Comparison of ENCODE assay signal across 2 cellular contexts in the genomic region with DNA sequence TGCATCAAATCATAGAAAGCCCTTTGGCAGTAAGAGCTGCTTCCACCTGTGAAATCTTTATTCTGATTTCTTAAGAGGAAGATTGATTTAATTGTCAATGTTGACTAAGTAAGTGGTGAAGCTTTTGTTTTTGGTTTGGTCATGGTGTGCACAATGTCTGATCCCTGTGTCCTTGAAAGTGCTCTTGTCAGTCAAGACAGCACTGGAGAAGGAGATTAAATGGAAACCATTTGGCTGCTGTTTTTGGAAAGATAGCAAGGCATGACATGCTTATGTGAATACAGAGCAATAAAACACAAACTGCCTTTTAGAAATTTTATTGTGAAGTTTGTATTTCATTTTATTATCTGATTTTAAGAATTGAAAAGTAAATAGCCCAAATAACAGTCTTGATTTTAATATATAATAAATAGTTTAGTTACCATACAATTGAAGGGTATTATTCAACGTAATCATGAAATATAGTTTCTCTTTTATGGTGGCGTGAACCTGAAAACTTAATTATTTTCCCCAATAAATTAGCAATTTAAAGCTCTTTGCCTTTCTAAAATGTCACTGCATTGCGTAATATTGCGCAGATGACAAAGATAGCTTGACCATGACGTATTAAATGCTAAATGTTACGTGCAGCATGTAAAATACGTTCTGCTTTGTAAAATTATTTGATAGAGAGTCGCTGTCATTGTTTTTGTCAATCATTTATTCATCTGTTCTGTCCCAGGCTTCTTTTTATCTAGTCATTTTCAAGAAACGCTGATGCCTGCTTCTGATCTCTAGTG.
TF ChIP-seq lines count a peak whose summit lies in the region.

No MANE protein-coding gene starts in this region.

TF ChIP-seq in HepG2, 621 proteins besides CTCF, POLR2A, EP300 and RAD21 (continues in another document):
- TF ChIP-seq, protein P1, sequence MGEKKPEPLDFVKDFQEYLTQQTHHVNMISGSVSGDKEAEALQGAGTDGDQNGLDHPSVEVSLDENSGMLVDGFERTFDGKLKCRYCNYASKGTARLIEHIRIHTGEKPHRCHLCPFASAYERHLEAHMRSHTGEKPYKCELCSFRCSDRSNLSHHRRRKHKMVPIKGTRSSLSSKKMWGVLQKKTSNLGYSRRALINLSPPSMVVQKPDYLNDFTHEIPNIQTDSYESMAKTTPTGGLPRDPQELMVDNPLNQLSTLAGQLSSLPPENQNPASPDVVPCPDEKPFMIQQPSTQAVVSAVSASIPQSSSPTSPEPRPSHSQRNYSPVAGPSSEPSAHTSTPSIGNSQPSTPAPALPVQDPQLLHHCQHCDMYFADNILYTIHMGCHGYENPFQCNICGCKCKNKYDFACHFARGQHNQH (CRISPR knock-in tag; IDR thresholded peaks at IDR 0.05), result no peak
- TF ChIP-seq CEBPB (IDR thresholded peaks at IDR 0.05; ENCODE audit: borderline replicate concordance, low read depth, low read length) (peak; percentile 83), CREB1 (IDR thresholded peaks at IDR 0.05) (peak; percentile 69), CREB1 (CRISPR knock-in tag; IDR thresholded peaks at IDR 0.05) (no peak), RARG (CRISPR knock-in tag; IDR thresholded peaks at IDR 0.05; ENCODE audit: low read depth) (no peak), MEIS2 (CRISPR knock-in tag; IDR thresholded peaks at IDR 0.05) (no peak), ONECUT2 (CRISPR knock-in tag; IDR thresholded peaks at IDR 0.05) (no peak), SRSF1 (optimal IDR thresholded peaks at IDR 0.05; ENCODE audit: low read depth, low read length) (no peak), GATA4 (IDR thresholded peaks at IDR 0.05; ENCODE audit: borderline replicate concordance, low read depth) (no peak), SMAD9 (CRISPR knock-in tag; IDR thresholded peaks at IDR 0.05) (no peak), RFX3 (CRISPR knock-in tag; IDR thresholded peaks at IDR 0.05) (no peak), ZNF136 (CRISPR knock-in tag; IDR thresholded peaks at IDR 0.05; ENCODE audit: low read depth) (no peak), ZNF878 (CRISPR knock-in tag; IDR thresholded peaks at IDR 0.05) (no peak)
- TF ChIP-seq, protein P2, sequence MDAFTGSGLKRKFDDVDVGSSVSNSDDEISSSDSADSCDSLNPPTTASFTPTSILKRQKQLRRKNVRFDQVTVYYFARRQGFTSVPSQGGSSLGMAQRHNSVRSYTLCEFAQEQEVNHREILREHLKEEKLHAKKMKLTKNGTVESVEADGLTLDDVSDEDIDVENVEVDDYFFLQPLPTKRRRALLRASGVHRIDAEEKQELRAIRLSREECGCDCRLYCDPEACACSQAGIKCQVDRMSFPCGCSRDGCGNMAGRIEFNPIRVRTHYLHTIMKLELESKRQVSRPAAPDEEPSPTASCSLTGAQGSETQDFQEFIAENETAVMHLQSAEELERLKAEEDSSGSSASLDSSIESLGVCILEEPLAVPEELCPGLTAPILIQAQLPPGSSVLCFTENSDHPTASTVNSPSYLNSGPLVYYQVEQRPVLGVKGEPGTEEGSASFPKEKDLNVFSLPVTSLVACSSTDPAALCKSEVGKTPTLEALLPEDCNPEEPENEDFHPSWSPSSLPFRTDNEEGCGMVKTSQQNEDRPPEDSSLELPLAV (CRISPR knock-in tag; conservative IDR thresholded peaks at IDR 0.05; ENCODE audit: low read depth), result no peak
- TF ChIP-seq, protein P3, sequence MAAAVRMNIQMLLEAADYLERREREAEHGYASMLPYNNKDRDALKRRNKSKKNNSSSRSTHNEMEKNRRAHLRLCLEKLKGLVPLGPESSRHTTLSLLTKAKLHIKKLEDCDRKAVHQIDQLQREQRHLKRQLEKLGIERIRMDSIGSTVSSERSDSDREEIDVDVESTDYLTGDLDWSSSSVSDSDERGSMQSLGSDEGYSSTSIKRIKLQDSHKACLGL (CRISPR knock-in tag; IDR thresholded peaks at IDR 0.05), result no peak
- TF ChIP-seq, protein P4, sequence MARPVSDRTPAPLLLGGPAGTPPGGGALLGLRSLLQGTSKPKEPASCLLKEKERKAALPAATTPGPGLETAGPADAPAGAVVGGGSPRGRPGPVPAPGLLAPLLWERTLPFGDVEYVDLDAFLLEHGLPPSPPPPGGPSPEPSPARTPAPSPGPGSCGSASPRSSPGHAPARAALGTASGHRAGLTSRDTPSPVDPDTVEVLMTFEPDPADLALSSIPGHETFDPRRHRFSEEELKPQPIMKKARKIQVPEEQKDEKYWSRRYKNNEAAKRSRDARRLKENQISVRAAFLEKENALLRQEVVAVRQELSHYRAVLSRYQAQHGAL (CRISPR knock-in tag; IDR thresholded peaks at IDR 0.05; ENCODE audit: not compliant biosample characterization), result no peak
- TF ChIP-seq, protein P5, sequence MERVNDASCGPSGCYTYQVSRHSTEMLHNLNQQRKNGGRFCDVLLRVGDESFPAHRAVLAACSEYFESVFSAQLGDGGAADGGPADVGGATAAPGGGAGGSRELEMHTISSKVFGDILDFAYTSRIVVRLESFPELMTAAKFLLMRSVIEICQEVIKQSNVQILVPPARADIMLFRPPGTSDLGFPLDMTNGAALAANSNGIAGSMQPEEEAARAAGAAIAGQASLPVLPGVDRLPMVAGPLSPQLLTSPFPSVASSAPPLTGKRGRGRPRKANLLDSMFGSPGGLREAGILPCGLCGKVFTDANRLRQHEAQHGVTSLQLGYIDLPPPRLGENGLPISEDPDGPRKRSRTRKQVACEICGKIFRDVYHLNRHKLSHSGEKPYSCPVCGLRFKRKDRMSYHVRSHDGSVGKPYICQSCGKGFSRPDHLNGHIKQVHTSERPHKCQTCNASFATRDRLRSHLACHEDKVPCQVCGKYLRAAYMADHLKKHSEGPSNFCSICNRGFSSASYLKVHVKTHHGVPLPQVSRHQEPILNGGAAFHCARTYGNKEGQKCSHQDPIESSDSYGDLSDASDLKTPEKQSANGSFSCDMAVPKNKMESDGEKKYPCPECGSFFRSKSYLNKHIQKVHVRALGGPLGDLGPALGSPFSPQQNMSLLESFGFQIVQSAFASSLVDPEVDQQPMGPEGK (CRISPR knock-in tag; IDR thresholded peaks at IDR 0.05), result no peak

TF ChIP-seq in H1, 55 proteins besides CTCF, POLR2A, EP300 and RAD21 (continued from another document):
- no peak for TF ChIP-seq SRF (IDR thresholded peaks at IDR 0.05; ENCODE audit: low read depth, low read length)
